ENCODE assay signal across 8 cellular contexts in the genomic region with DNA sequence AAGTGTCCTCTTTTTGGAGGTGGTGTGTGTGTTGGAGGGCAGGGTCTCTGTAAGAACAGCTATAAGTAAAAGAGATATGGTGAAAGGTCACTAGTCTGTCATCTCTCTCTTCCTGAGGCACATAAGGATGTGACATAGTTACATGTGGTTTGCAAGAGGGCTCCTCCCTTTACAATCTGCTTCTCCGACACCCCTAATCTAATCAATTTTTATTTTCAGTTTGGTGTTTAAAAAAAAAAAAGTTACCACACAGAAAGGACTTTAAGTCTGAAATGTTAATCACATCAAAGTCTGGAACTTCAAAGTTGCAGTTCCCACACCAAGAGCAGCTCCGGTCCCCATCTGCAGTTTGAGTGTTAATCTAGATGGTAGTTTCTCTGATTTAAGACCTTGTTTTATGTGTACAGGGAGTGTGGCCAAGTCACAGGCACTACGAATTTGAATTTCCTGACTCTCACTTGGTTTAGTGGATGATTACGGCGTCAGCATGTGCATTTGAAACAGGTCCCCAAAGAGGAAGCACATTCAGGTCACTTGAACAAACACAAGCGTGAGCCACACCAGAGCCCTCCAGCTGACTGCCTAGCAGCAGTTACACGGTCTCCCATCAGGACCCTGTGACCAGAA.
DNase-seq lines count a peak whose midpoint lies in the region; ATAC-seq lines count a peak whose summit lies in the region.

No MANE protein-coding gene starts in this region.

- peak; percentile 43 for DNase-seq in Ammon's horn (ENCODE audit: low spot score)
- peak; percentile 43 for DNase-seq in activated CD8-positive, alpha-beta memory T cell treated with anti-CD3 and anti-CD28 coated beads, Interleukin-2, amount 50 U/mL, for 4 hours
- DNase-seq in stimulated activated naive B cell treated with anti-CD40 and anti-IgM and Interleukin-4, amounts not matched to agents 10 μg/mL and 1 μg/mL and 100 μg/mL, for 72 hours = peak; percentile 51
- no peak for DNase-seq in iPS-NIHi11 (ENCODE audit: low spot score)
- no peak for DNase-seq in SKM-1 treated with dmso at 0.1 percent for 144 hours (lab: John Stamatoyannopoulos, UW; ENCODE audit: unreplicated experiment)

- H3K9me3 Mint-ChIP-seq in stimulated activated naive B cell treated with anti-CD40 and anti-IgM and Interleukin-4, amounts not matched to agents 10 μg/mL and 1 μg/mL and 100 μg/mL, for 72 hours = no peaks in the 10 kb centered on the region

- peak overlapping the region; percentile 19; the same call in 1 of the 2 replicates for H3K9ac ChIP-seq in iPS-20b (ENCODE audit: low read depth, low read length)

- H3K9me3 ChIP-seq in iPS-20b (ENCODE audit: insufficient read depth, low read depth, low read length) = no peaks in the 10 kb centered on the region

- no peak overlapping the region for H3K4me3 ChIP-seq in iPS-20b (ENCODE audit: low read length)

- H3K4me1 ChIP-seq in iPS-20b (ENCODE audit: insufficient read depth, low read length) = peaks cover 40% of the 10 kb centered on the region

- no peak overlapping the region for H3K27ac ChIP-seq in iPS-20b (ENCODE audit: low read length)

- peak; percentile 83 for ATAC-seq in GM19351 (IDR thresholded peaks at IDR 0.05; ENCODE audit: unreplicated experiment)
- peak; percentile 75 for ATAC-seq in HG03342 (IDR thresholded peaks at IDR 0.05; ENCODE audit: unreplicated experiment)
- peak; percentile 93 for ATAC-seq in stimulated activated naive B cell treated with anti-CD40 and anti-IgM and Interleukin-4, amounts not matched to agents 10 μg/mL and 1 μg/mL and 100 μg/mL, for 72 hours (replicated peaks)

- peak overlapping the region; percentile 94 for H3K27ac Mint-ChIP-seq in stimulated activated naive B cell treated with anti-CD40 and anti-IgM and Interleukin-4, amounts not matched to agents 10 μg/mL and 1 μg/mL and 100 μg/mL, for 72 hours

- H3K36me3 Mint-ChIP-seq in stimulated activated naive B cell treated with anti-CD40 and anti-IgM and Interleukin-4, amounts not matched to agents 10 μg/mL and 1 μg/mL and 100 μg/mL, for 72 hours = peaks cover 22 to 27% of the 10 kb centered on the region in 2 donors

- H3K27me3 Mint-ChIP-seq in stimulated activated naive B cell treated with anti-CD40 and anti-IgM and Interleukin-4, amounts not matched to agents 10 μg/mL and 1 μg/mL and 100 μg/mL, for 72 hours = no peaks in the 10 kb centered on the region

- peak overlapping the region; percentile 75 to 78 for H3K4me3 Mint-ChIP-seq in stimulated activated naive B cell treated with anti-CD40 and anti-IgM and Interleukin-4, amounts not matched to agents 10 μg/mL and 1 μg/mL and 100 μg/mL, for 72 hours

- H3K4me1 Mint-ChIP-seq in stimulated activated naive B cell treated with anti-CD40 and anti-IgM and Interleukin-4, amounts not matched to agents 10 μg/mL and 1 μg/mL and 100 μg/mL, for 72 hours = peaks cover 53 to 82% of the 10 kb centered on the region in 2 donors

- no peaks in the 10 kb centered on the region for H3K27me3 ChIP-seq in iPS-20b (ENCODE audit: insufficient read depth, low read length)

- H3K36me3 ChIP-seq in iPS-20b (ENCODE audit: insufficient read depth, low read depth, low read length) = peaks cover 11% of the 10 kb centered on the region

Comparison
In these comparisons a context has a peak if more than half of its experiments do, and no peak if none do; other contexts are left out.
1. DNase-seq: peak in Ammon's horn (single experiment), activated CD8-positive, alpha-beta memory T cell treated with anti-CD3 and anti-CD28 coated beads, Interleukin-2, amount 50 U/mL, for 4 hours (single experiment) and stimulated activated naive B cell treated with anti-CD40 and anti-IgM and Interleukin-4, amounts not matched to agents 10 μg/mL and 1 μg/mL and 100 μg/mL, for 72 hours (single experiment); none in iPS-NIHi11 (single experiment) and SKM-1 treated with dmso at 0.1 percent for 144 hours (single experiment).
2. Peak in every context shown above with its lines, with median percentiles within 50 percentile points of each other: ATAC-seq.